2 cellular contexts compared by ENCODE assay signal in the genomic region with DNA sequence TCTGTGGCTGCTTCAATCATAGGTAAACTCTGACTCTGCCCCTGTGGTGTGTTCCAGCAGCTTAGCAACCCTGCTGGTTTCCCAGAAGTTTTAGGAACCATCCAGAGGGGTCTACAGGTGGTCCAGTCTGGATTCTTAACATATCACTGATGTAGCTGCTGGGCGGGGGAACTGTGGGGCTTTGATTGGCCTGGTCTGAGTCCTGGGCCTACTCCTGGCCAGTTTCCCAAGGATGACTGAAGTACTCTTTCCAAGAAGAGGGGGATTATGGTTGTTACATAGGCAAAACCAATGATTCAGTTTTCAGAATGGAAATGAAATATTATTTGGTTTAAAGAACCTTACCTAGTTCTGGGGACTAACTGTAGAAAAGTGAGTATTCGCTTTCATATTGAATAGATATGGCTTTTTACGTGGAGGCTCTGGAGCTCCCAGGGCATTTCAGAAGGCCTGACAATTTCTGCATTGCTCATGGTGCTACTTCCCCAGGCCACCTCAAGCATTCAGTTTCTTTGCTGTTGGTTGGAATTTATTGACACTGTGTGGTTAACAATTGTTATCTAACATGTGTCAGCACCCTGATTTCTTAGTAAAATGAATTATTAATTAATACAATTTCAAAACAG.
TF ChIP-seq lines count a peak whose summit lies in the region.

No MANE protein-coding gene starts in this region.

TF ChIP-seq in A549, 52 proteins besides CTCF, POLR2A, EP300 and RAD21:
- TF ChIP-seq NFE2L2 (conservative IDR thresholded peaks at IDR 0.05; ENCODE audit: low read length) (no peak), PHF8 (IDR thresholded peaks at IDR 0.05; ENCODE audit: borderline replicate concordance, low read depth) (no peak), EHMT2 (IDR thresholded peaks at IDR 0.05; ENCODE audit: low read depth) (no peak), REST (IDR thresholded peaks at IDR 0.05) (no peak), RCOR1 (IDR thresholded peaks at IDR 0.05; ENCODE audit: low read depth, low read length) (no peak), RARB (CRISPR knock-in tag; IDR thresholded peaks at IDR 0.05) (no peak), SMC3 (IDR thresholded peaks at IDR 0.05) (no peak), NPAS2 (CRISPR knock-in tag; IDR thresholded peaks at IDR 0.05; ENCODE audit: borderline replicate concordance) (no peak), KDM1A (IDR thresholded peaks at IDR 0.05; ENCODE audit: low read depth) (no peak), ZNF302 (CRISPR knock-in tag; IDR thresholded peaks at IDR 0.05) (no peak), HES2 (IDR thresholded peaks at IDR 0.05) (no peak)
- TF ChIP-seq, protein P1, sequence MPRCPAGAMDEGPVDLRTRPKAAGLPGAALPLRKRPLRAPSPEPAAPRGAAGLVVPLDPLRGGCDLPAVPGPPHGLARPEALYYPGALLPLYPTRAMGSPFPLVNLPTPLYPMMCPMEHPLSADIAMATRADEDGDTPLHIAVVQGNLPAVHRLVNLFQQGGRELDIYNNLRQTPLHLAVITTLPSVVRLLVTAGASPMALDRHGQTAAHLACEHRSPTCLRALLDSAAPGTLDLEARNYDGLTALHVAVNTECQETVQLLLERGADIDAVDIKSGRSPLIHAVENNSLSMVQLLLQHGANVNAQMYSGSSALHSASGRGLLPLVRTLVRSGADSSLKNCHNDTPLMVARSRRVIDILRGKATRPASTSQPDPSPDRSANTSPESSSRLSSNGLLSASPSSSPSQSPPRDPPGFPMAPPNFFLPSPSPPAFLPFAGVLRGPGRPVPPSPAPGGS (IDR thresholded peaks at IDR 0.05): no peak

TF ChIP-seq in H1, 55 proteins besides CTCF, POLR2A, EP300 and RAD21:
- TF ChIP-seq POLR2AphosphoS5 (IDR thresholded peaks at IDR 0.05; ENCODE audit: low read depth, low read length) (no peak), HDAC2 (IDR thresholded peaks at IDR 0.05; ENCODE audit: borderline replicate concordance in 1 of 2, low read depth in 2 of 2, low read length in 2 of 2) (no peak), CHD2 (IDR thresholded peaks at IDR 0.05; ENCODE audit: low read length) (no peak), NRF1 (IDR thresholded peaks at IDR 0.05; ENCODE audit: low read depth, low read length) (no peak), SRF (IDR thresholded peaks at IDR 0.05; ENCODE audit: low read depth, low read length) (no peak), CTBP2 (IDR thresholded peaks at IDR 0.05; ENCODE audit: borderline replicate concordance, insufficient read depth, insufficient read length, low read length) (no peak), MAFK (IDR thresholded peaks at IDR 0.05; ENCODE audit: low read depth, low read length) (no peak), CREB1 (IDR thresholded peaks at IDR 0.05) (no peak), GABPA (IDR thresholded peaks at IDR 0.05; ENCODE audit: borderline replicate concordance, insufficient read depth, low read length) (no peak), GTF2F1 (IDR thresholded peaks at IDR 0.05; ENCODE audit: borderline replicate concordance, low read depth, low read length) (no peak), TEAD4 (IDR thresholded peaks at IDR 0.05; ENCODE audit: low read depth, low read length) (no peak), RFX5 (IDR thresholded peaks at IDR 0.05; ENCODE audit: borderline replicate concordance, low read depth, low read length) (no peak), KDM1A (IDR thresholded peaks at IDR 0.05; ENCODE audit: borderline replicate concordance, low read length) (no peak), CBX8 (IDR thresholded peaks at IDR 0.05; ENCODE audit: borderline replicate concordance, low read depth, low read length) (no peak), KDM5A (IDR thresholded peaks at IDR 0.05; ENCODE audit: low read length) (no peak), JUND (IDR thresholded peaks at IDR 0.05; ENCODE audit: low read length) (no peak), SP4 (IDR thresholded peaks at IDR 0.05; ENCODE audit: low read length) (no peak)
- TF ChIP-seq, protein P2, sequence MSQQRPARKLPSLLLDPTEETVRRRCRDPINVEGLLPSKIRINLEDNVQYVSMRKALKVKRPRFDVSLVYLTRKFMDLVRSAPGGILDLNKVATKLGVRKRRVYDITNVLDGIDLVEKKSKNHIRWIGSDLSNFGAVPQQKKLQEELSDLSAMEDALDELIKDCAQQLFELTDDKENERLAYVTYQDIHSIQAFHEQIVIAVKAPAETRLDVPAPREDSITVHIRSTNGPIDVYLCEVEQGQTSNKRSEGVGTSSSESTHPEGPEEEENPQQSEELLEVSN (IDR thresholded peaks at IDR 0.05): no peak
